In the genomic region with DNA sequence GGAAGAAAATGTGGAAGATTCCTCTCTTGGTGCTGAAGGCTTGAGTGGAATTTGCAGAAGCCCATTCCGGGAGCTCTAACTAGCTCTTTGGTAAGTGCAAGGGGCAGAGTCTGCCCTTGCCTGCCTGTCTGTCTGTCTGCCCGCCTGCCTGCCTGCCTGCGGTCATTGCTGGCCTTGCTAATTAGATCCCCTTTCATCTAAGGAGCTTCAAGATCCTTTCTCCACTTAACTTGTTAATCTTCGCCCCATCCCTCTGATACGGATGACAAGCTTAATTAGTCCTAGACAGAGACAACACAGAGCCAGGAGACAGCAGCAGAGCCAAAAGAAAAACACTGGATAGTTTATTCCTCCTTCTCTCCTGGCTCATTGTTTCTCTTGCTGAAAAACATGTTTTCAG, we compare ENCODE assay signal across 19 cellular contexts.
DNase-seq lines count a peak whose midpoint lies in the region; ATAC-seq and TF ChIP-seq lines count a peak whose summit lies in the region.
"Had no signal": no experiment of that assay in that cellular context is flagged by ENCODE, and none has a peak within 500 bp of the region (broad histone marks: within the 10 kb centered on the region; RNA-seq: fewer than 3 reads in every experiment).

No MANE protein-coding gene starts in this region.

- WGBS in endodermal cell (ENCODE audit: insufficient coverage in 1 of 2, insufficient read length in 1 of 2), 2 experiments, result 56 to 68% methylated on average over 5 of the region's 5 CpGs

- H3K9me2 ChIP-seq in GM23338 (ENCODE audit: insufficient read depth), result no peaks in the 10 kb centered on the region

- no peak for TF ChIP-seq CTCF in GM23338 (conservative IDR thresholded peaks at IDR 0.05; ENCODE audit: low read depth in 2 of 2)
- no peak for TF ChIP-seq CTCF in Panc1 (IDR thresholded peaks at IDR 0.05)
- no peak for TF ChIP-seq CTCF in endodermal cell (conservative IDR thresholded peaks at IDR 0.05)
- no peak for TF ChIP-seq CTCF in neural progenitor cell (IDR thresholded peaks at IDR 0.05)
- TF ChIP-seq CTCF in Peyer's patch (IDR thresholded peaks at IDR 0.05), result no peak

- H3K4me2 ChIP-seq in GM23338, result no peak overlapping the region
- no peak overlapping the region for H3K4me2 ChIP-seq in neural progenitor cell

- intact Hi-C loops in Panc1 (cut with micrococcal nuclease; ENCODE audit: unreplicated experiment), result no loop called here

- H3K27ac Mint-ChIP-seq in GM23338 (no peak overlapping the region), endodermal cell (peak overlapping the region; percentile 64), neural progenitor cell (no peak overlapping the region)

- H3K36me3 Mint-ChIP-seq in GM23338 (ENCODE audit: low read depth) (no peaks in the 10 kb centered on the region; the same call in 2 of the 3 replicates), endodermal cell (ENCODE audit: low read depth) (no peaks in the 10 kb centered on the region), neural progenitor cell (no peaks in the 10 kb centered on the region)

- 0 out of 3 replicates have a peak, but pooled peaks have one; percentile 16 for ATAC-seq in GM23338
- peak; percentile 79 for ATAC-seq in Panc1
- ATAC-seq in GM19397 (IDR thresholded peaks at IDR 0.05; ENCODE audit: unreplicated experiment), result no peak

- H3F3A ChIP-seq in GM23338 (replicated peaks; ENCODE audit: low read depth), result no peaks in the 10 kb centered on the region
- peaks cover 9% of the 10 kb centered on the region for H3F3A ChIP-seq in neural progenitor cell (ENCODE audit: low read depth)

- H3K4me3 Mint-ChIP-seq in GM23338 (no peak overlapping the region), endodermal cell (no peak overlapping the region), neural progenitor cell (no peak overlapping the region)

- CTCF ChIA-PET in Panc1 (lab: Charles Lee), result interaction anchor here (0.7 kb wide), 1 partner anchor 31 kb away, joined by 5 read pairs; no protein-coding TSS in a partner anchor

- H3K9ac ChIP-seq in endodermal cell (ENCODE audit: extremely low read depth, low read length, poor library complexity, severe bottlenecking) (no peak overlapping the region), neural progenitor cell (no peak overlapping the region)

- no peaks in the 10 kb centered on the region for H3K9me3 ChIP-seq in Panc1 (ENCODE audit: control insufficient read depth, insufficient read depth, low read depth, low read length)
- no peaks in the 10 kb centered on the region for H3K9me3 ChIP-seq in endodermal cell (ENCODE audit: control insufficient read depth, low read length)
- peaks cover 3% of the 10 kb centered on the region for H3K9me3 ChIP-seq in neural progenitor cell (ENCODE audit: low read depth)
- H3K9me3 ChIP-seq in Peyer's patch, result no peaks in the 10 kb centered on the region
- H3K9me3 ChIP-seq: SJSA1 had no signal

- TF ChIP-seq POLR2A in Peyer's patch (IDR thresholded peaks at IDR 0.05), result no peak

- no peak overlapping the region for H3K4me3 ChIP-seq in GM23338
- H3K4me3 ChIP-seq in Panc1 (ENCODE audit: low read depth in 2 of 2, low read length in 2 of 2), result no peak overlapping the region
- peak overlapping the region; percentile 6 for H3K4me3 ChIP-seq in endodermal cell (ENCODE audit: low read length)
- no peak overlapping the region for H3K4me3 ChIP-seq in neural progenitor cell
- H3K4me3 ChIP-seq in Peyer's patch, result no peak overlapping the region
- H3K4me3 ChIP-seq: SJSA1 had no signal

- no peak overlapping the region for H3K27ac ChIP-seq in GM23338 (ENCODE audit: low read depth)
- peak overlapping the region; percentile 63; the same call in 1 of the 2 replicates for H3K27ac ChIP-seq in Panc1 (ENCODE audit: low read length)
- H3K27ac ChIP-seq in endodermal cell (ENCODE audit: low read depth, low read length), result no peak overlapping the region
- H3K27ac ChIP-seq in neural progenitor cell, result no peak overlapping the region
- no peak overlapping the region for H3K27ac ChIP-seq in Peyer's patch
- H3K27ac ChIP-seq: RWPE1, SJSA1 had no signal

- no TSS peak for BruUV-seq in Panc1 (replicated peaks; lab: Mats Ljungman, UMichigan)

- H3K27me3 Mint-ChIP-seq in GM23338 (ENCODE audit: insufficient read depth, low read depth, poor library complexity) (peaks cover 4% of the 10 kb centered on the region), endodermal cell (ENCODE audit: insufficient read depth) (no peaks in the 10 kb centered on the region), neural progenitor cell (ENCODE audit: insufficient read depth, low read depth) (peaks cover 4% of the 10 kb centered on the region)

- H3K27me3 ChIP-seq in GM23338 (ENCODE audit: insufficient read depth) (no peaks in the 10 kb centered on the region), Panc1 (ENCODE audit: control insufficient read depth, insufficient read depth, low read length) (no peaks in the 10 kb centered on the region), endodermal cell (ENCODE audit: control insufficient read depth, insufficient read depth, low read length, poor library complexity, severe bottlenecking) (no peaks in the 10 kb centered on the region), neural progenitor cell (no peaks in the 10 kb centered on the region), Peyer's patch (no peaks in the 10 kb centered on the region)
- H3K27me3 ChIP-seq: SJSA1 had no signal

- POLR2A ChIA-PET in Panc1 (lab: Charles Lee), result no interaction called here

- H3K9me3 Mint-ChIP-seq in GM23338 (peaks cover 5% of the 10 kb centered on the region; the same call in 1 of the 3 replicates), endodermal cell (no peaks in the 10 kb centered on the region), neural progenitor cell (peaks cover 2% of the 10 kb centered on the region)

- no peaks in the 10 kb centered on the region for H3K79me2 ChIP-seq in GM23338 (replicated peaks; ENCODE audit: insufficient read depth)
- no peaks in the 10 kb centered on the region for H3K79me2 ChIP-seq in neural progenitor cell (ENCODE audit: low read depth)

- H4K20me1 ChIP-seq in GM23338 (replicated peaks; ENCODE audit: insufficient read depth) (no peaks in the 10 kb centered on the region), neural progenitor cell (ENCODE audit: low read depth) (peaks cover 5% of the 10 kb centered on the region)

- H3K36me3 ChIP-seq in GM23338 (ENCODE audit: insufficient read depth) (no peaks in the 10 kb centered on the region), Panc1 (ENCODE audit: control insufficient read depth, insufficient read depth, low read length) (no peaks in the 10 kb centered on the region), endodermal cell (ENCODE audit: control insufficient read depth, insufficient read depth, low read length) (no peaks in the 10 kb centered on the region), neural progenitor cell (no peaks in the 10 kb centered on the region), Peyer's patch (no peaks in the 10 kb centered on the region)
- H3K36me3 ChIP-seq: SJSA1 had no signal

- H2AFZ ChIP-seq in GM23338, result no peak overlapping the region; the same call in 1 of the 2 replicates
- no peak overlapping the region for H2AFZ ChIP-seq in neural progenitor cell (replicated peaks)

- no peaks in the 10 kb centered on the region for H3K4me1 ChIP-seq in GM23338 (ENCODE audit: insufficient read depth)
- H3K4me1 ChIP-seq in Panc1 (ENCODE audit: control insufficient read depth, insufficient read depth, low read length), result peaks cover 4% of the 10 kb centered on the region; the same call in 1 of the 2 replicates
- peaks cover 26% of the 10 kb centered on the region for H3K4me1 ChIP-seq in endodermal cell (ENCODE audit: control insufficient read depth, insufficient read depth, low read length)
- peaks cover 17% of the 10 kb centered on the region for H3K4me1 ChIP-seq in neural progenitor cell
- H3K4me1 ChIP-seq in Peyer's patch, result no peaks in the 10 kb centered on the region
- H3K4me1 ChIP-seq: SJSA1 had no signal

- H3K4me1 Mint-ChIP-seq in GM23338 (peaks cover 15% of the 10 kb centered on the region), endodermal cell (peaks cover 38% of the 10 kb centered on the region), neural progenitor cell (peaks cover 21% of the 10 kb centered on the region)

- in situ Hi-C loops in Panc1 (cut with HindIII; ENCODE audit: low pct_unique_long_range_greater_than_20kb, low sequenced_read_pairs), result no loop called here

- DNase-seq in GM23338 (ENCODE audit: low spot score) (no peak), Panc1 (ENCODE audit: low read depth, low spot score) (no peak), endodermal cell (peak; percentile 49), neural progenitor cell (ENCODE audit: low spot score) (peak; percentile 54), NCI-H146 (lab: John Stamatoyannopoulos, UW) (no peak), Peyer's patch (no peak)
- DNase-seq in activated effector memory CD4-positive, alpha-beta T cell treated with anti-CD3 and anti-CD28 coated beads, Interleukin-2, amount 50 U/mL, for 16 hours, result no peak
- DNase-seq: ACHN, COR-L47, EL, HCEC 1CT, KG1, NCI-H226, NCI-H69, OCI-M1, T-helper 1 cell had no signal

TF ChIP-seq in GM23338, 12 proteins besides CTCF, POLR2A, EP300 and RAD21:
- TF ChIP-seq POLR2AphosphoS5 (IDR thresholded peaks at IDR 0.05; ENCODE audit: low read depth), result no peak
- TF ChIP-seq, protein P1, sequence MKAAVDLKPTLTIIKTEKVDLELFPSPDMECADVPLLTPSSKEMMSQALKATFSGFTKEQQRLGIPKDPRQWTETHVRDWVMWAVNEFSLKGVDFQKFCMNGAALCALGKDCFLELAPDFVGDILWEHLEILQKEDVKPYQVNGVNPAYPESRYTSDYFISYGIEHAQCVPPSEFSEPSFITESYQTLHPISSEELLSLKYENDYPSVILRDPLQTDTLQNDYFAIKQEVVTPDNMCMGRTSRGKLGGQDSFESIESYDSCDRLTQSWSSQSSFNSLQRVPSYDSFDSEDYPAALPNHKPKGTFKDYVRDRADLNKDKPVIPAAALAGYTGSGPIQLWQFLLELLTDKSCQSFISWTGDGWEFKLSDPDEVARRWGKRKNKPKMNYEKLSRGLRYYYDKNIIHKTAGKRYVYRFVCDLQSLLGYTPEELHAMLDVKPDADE (IDR thresholded peaks at IDR 0.05), result no peak

Comparison
In these comparisons a context has a peak if more than half of its experiments do, and no peak if none do; other contexts are left out.
1. DNase-seq: peak in endodermal cell (single experiment) and neural progenitor cell (single experiment); none in GM23338 (single experiment), Panc1 (single experiment), NCI-H146 (single experiment), Peyer's patch (0 of 3) and activated effector memory CD4-positive, alpha-beta T cell treated with anti-CD3 and anti-CD28 coated beads, Interleukin-2, amount 50 U/mL, for 16 hours (single experiment).